Comparison of ENCODE assay signal across 13 cellular contexts in genomic region chr5:149519624-149520023, GRCh38. TPM values are rescaled to one million over a fixed set of nuclear protein-coding genes. Genes with fewer than 3 reads are reported as not detected.
DNase-seq lines count a peak whose midpoint lies in the region; ATAC-seq and TF ChIP-seq lines count a peak whose summit lies in the region.
"Had no signal": no experiment of that assay in that cellular context is flagged by ENCODE, and none has a peak within 500 bp of the region (broad histone marks: within the 10 kb centered on the region; RNA-seq: fewer than 3 reads in every experiment).

No MANE protein-coding gene starts in this region.

- peaks cover 99% of the 10 kb centered on the region for H4K20me1 ChIP-seq in Loucy (ENCODE audit: insufficient read depth, low read length, poor library complexity, severe bottlenecking)

- H3K9me3 Mint-ChIP-seq in CD4-positive, alpha-beta T cell = no peaks in the 10 kb centered on the region
- H3K9me3 Mint-ChIP-seq in endothelial cell (ENCODE audit: unreplicated experiment) = no peaks in the 10 kb centered on the region
- no peaks in the 10 kb centered on the region for H3K9me3 Mint-ChIP-seq in naive thymus-derived CD8-positive, alpha-beta T cell
- H3K9me3 Mint-ChIP-seq: stimulated activated naive CD8-positive, alpha-beta T cell treated with anti-CD3 and anti-CD28 coated beads, Interleukin-15, amount 100 ng/mL, for 72 hours; T-helper 1 cell treated with Interleukin-12 subunit alpha and Interleukin-12 subunit beta and Interleukin-4 antibody, amounts not matched to agents 30 μg/mL and 1 μg/mL, for 36 hours had no signal

- H3K27me3 ChIP-seq in CD4-positive, alpha-beta T cell (ENCODE audit: control insufficient read depth, insufficient read depth, low read length) = no peaks in the 10 kb centered on the region
- H3K27me3 ChIP-seq in Loucy (ENCODE audit: insufficient read depth, low read length, poor library complexity, severe bottlenecking) = no peaks in the 10 kb centered on the region

- H3K27me3 Mint-ChIP-seq in CD4-positive, alpha-beta T cell = no peaks in the 10 kb centered on the region
- H3K27me3 Mint-ChIP-seq in endothelial cell (ENCODE audit: unreplicated experiment) = no peaks in the 10 kb centered on the region
- no peaks in the 10 kb centered on the region for H3K27me3 Mint-ChIP-seq in naive thymus-derived CD8-positive, alpha-beta T cell
- H3K27me3 Mint-ChIP-seq: stimulated activated naive CD8-positive, alpha-beta T cell treated with anti-CD3 and anti-CD28 coated beads, Interleukin-15, amount 100 ng/mL, for 72 hours had no signal

- POLR2A ChIA-PET in CD4-positive, alpha-beta T cell (lab: Charles Lee) = interaction anchor here (0.9 to 1.2 kb wide), 2 partner anchors 26 to 30 kb away, joined by 3 read pairs; no protein-coding TSS in a partner anchor
- POLR2A ChIA-PET in naive thymus-derived CD8-positive, alpha-beta T cell (lab: Charles Lee) = interaction anchor here (2.1 kb wide), 1 partner anchor 30 kb away, joined by 7 read pairs; no protein-coding TSS in a partner anchor

- H3K79me2 ChIP-seq in Loucy (ENCODE audit: insufficient read depth, low read length) = peaks cover 100% of the 10 kb centered on the region

- peak overlapping the region; percentile 1 for H3K4me2 ChIP-seq in Loucy (ENCODE audit: low read depth, low read length, poor library complexity, severe bottlenecking)

- H3K4me3 Mint-ChIP-seq in CD4-positive, alpha-beta T cell = peak overlapping the region; percentile 2
- peak overlapping the region; percentile 19 for H3K4me3 Mint-ChIP-seq in endothelial cell (ENCODE audit: unreplicated experiment)
- H3K4me3 Mint-ChIP-seq in naive thymus-derived CD8-positive, alpha-beta T cell = peak overlapping the region in 6 of 10 donors; percentile 4 to 63 (median 26)
- H3K4me3 Mint-ChIP-seq: stimulated activated naive CD8-positive, alpha-beta T cell treated with anti-CD3 and anti-CD28 coated beads, Interleukin-15, amount 100 ng/mL, for 72 hours; T-helper 1 cell treated with Interleukin-12 subunit alpha and Interleukin-12 subunit beta and Interleukin-4 antibody, amounts not matched to agents 30 μg/mL and 1 μg/mL, for 36 hours had no signal

- peaks cover 96% of the 10 kb centered on the region for H3K36me3 Mint-ChIP-seq in CD4-positive, alpha-beta T cell (ENCODE audit: low read depth)
- H3K36me3 Mint-ChIP-seq in endothelial cell (ENCODE audit: low read depth, unreplicated experiment) = peaks cover 6% of the 10 kb centered on the region
- H3K36me3 Mint-ChIP-seq in naive thymus-derived CD8-positive, alpha-beta T cell = peaks cover 3 to 84% (median 23%) of the 10 kb centered on the region in 3 donors

- peak overlapping the region; percentile 71 for H3K27ac Mint-ChIP-seq in CD4-positive, alpha-beta T cell
- peak overlapping the region; percentile 81 for H3K27ac Mint-ChIP-seq in endothelial cell (ENCODE audit: unreplicated experiment)
- peak overlapping the region in 8 of 10 donors; percentile 10 to 76 (median 60) for H3K27ac Mint-ChIP-seq in naive thymus-derived CD8-positive, alpha-beta T cell
- H3K27ac Mint-ChIP-seq: T-helper 1 cell treated with Interleukin-12 subunit alpha and Interleukin-12 subunit beta and Interleukin-4 antibody, amounts not matched to agents 30 μg/mL and 1 μg/mL, for 36 hours had no signal

- H3K4me1 ChIP-seq in Loucy (ENCODE audit: insufficient read depth, low read length, poor library complexity, severe bottlenecking) = peaks cover 16% of the 10 kb centered on the region

- no peak overlapping the region for H3K4me3 ChIP-seq in Loucy (ENCODE audit: low read length, poor library complexity, severe bottlenecking)

- peaks cover 3% of the 10 kb centered on the region for H3F3A ChIP-seq in Loucy (ENCODE audit: low read depth)

- H3K9ac ChIP-seq in Loucy (ENCODE audit: low read depth, low read length, poor library complexity, severe bottlenecking) = no peak overlapping the region

- no peak overlapping the region for H2AFZ ChIP-seq in Loucy (ENCODE audit: low read length)

- peaks cover 97% of the 10 kb centered on the region for H3K4me1 Mint-ChIP-seq in CD4-positive, alpha-beta T cell (ENCODE audit: low read depth)
- peaks cover 35% of the 10 kb centered on the region for H3K4me1 Mint-ChIP-seq in endothelial cell (ENCODE audit: unreplicated experiment)
- peaks cover 30 to 93% (median 86%) of the 10 kb centered on the region in 4 donors for H3K4me1 Mint-ChIP-seq in naive thymus-derived CD8-positive, alpha-beta T cell

- no peaks in the 10 kb centered on the region for H3K9me2 ChIP-seq in Loucy (replicated peaks; ENCODE audit: low read depth, low read length)

- no peak overlapping the region for H3K27ac ChIP-seq in CD4-positive, alpha-beta T cell (ENCODE audit: low read depth, low read length)

- no peak for ATAC-seq in CD4-positive, alpha-beta T cell (ENCODE audit: poor library complexity)
- no peak for ATAC-seq in naive thymus-derived CD8-positive, alpha-beta T cell
- ATAC-seq in HG02642 (IDR thresholded peaks at IDR 0.05; ENCODE audit: poor library complexity, unreplicated experiment) (no peak), omental fat pad (ENCODE audit: low FRiP score) (no peak)
- ATAC-seq: stimulated activated naive CD8-positive, alpha-beta T cell treated with anti-CD3 and anti-CD28 coated beads, Interleukin-15, amount 100 ng/mL, for 72 hours had no signal

- H3K9me3 ChIP-seq in CD4-positive, alpha-beta T cell (ENCODE audit: control insufficient read depth, low read length) = no peaks in the 10 kb centered on the region
- no peaks in the 10 kb centered on the region for H3K9me3 ChIP-seq in Loucy (ENCODE audit: insufficient read depth, low read depth, low read length)

- no peak for DNase-seq in CD4-positive, alpha-beta T cell
- DNase-seq in endothelial cell (ENCODE audit: low spot score) (no peak), NCI-H187 treated with DMSO at 0.1 percent for 48 hours (lab: John Stamatoyannopoulos, UW) (no peak), omental fat pad (ENCODE audit: low spot score) (no peak), midbrain (lab: John Stamatoyannopoulos, UW) (no peak)
- DNase-seq in naive thymus-derived CD8-positive, alpha-beta T cell = no peak
- DNase-seq: activated gamma-delta T cell treated with Interleukin-2 at 50 U/mL for 16 hours; hypothalamus; retina; stimulated activated naive CD8-positive, alpha-beta T cell treated with anti-CD3 and anti-CD28 coated beads, Interleukin-15, amount 100 ng/mL, for 72 hours had no signal

- no peak for TF ChIP-seq CTCF in CD4-positive, alpha-beta T cell (IDR thresholded peaks at IDR 0.05)
- TF ChIP-seq CTCF in Loucy (conservative IDR thresholded peaks at IDR 0.05; ENCODE audit: low read length) = no peak
- TF ChIP-seq CTCF in endothelial cell (IDR thresholded peaks at IDR 0.05; ENCODE audit: unreplicated experiment) = no peak
- TF ChIP-seq CTCF in omental fat pad (IDR thresholded peaks at IDR 0.05) = no peak

- peaks cover 98% of the 10 kb centered on the region for H3K36me3 ChIP-seq in Loucy (ENCODE audit: insufficient read depth, low read length)

- intact Hi-C loops in CD4-positive, alpha-beta T cell (cut with DNase I, micrococcal nuclease) = no loop called here

- CTCF ChIA-PET in CD4-positive, alpha-beta T cell (lab: Charles Lee) = no interaction called here

RNA-seq across cellular contexts. Expression of gene CSNK1A1, which starts 31.6 kb away (rescaled TPM):
- 100 to 1,000 TPM; 201 to 217 TPM for total RNA-seq in CD4-positive, alpha-beta T cell
- total RNA-seq in endothelial cell (ENCODE audit: unreplicated experiment) = 242 TPM
- 100 to 1,000 TPM; 175 to 197 TPM for total RNA-seq in naive thymus-derived CD8-positive, alpha-beta T cell
- 100 to 1,000 TPM; 133 to 143 (median 137) TPM for polyA plus RNA-seq in naive thymus-derived CD8-positive, alpha-beta T cell
- total RNA-seq in omental fat pad = 100 to 1,000 TPM; 181 to 292 (median 209) TPM
